In the genomic region with DNA sequence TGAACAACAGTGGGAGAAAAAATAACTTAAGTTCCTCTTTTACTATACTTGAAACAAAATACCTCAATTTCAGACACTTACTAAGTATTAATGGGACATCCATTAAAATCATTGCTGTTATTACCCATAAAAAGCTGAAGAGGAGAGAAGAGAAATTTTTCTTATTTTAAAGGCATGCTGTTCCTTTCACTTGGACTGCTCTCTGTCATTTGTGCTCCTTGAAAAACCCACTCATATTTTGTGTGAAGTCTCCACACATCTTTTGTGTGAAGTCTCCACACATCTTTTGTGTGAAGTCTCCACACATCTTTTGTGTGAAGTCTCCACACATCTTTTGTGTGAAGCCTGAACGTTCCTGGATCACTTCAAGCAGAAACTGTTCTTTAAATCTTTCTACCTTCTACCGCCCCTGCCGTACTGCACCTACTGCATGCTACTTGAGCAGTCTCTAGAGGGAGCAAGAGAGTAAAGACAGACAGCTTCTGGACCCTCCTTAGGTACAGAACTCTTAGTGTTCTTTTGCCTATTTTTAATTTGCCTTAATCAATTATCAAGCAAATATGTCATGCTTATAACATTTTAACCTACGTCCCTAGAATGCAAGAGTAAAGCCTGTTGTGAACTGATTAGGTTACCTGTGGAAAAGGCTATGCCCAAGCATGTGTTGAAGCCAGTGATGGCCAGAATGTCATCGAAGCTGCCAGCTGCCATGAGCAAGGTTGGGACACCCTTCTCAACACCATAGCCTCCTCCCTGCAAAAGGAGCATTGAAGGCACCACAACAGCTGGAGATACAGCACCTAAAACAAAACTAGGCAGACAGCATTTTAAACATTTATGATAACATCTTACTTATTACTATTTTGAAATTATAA, we compare ENCODE assay signal across 1 cellular context.
TF ChIP-seq lines count a peak whose summit lies in the region.

No MANE protein-coding gene starts in this region.

TF ChIP-seq in GM12878, 131 proteins besides CTCF, POLR2A, EP300 and RAD21:
- no peak for TF ChIP-seq FOXM1 (IDR thresholded peaks at IDR 0.05; ENCODE audit: low read depth, low read length)
- TF ChIP-seq JUND (IDR thresholded peaks at IDR 0.05; ENCODE audit: low read depth, low read length) = no peak
- TF ChIP-seq, protein P1, sequence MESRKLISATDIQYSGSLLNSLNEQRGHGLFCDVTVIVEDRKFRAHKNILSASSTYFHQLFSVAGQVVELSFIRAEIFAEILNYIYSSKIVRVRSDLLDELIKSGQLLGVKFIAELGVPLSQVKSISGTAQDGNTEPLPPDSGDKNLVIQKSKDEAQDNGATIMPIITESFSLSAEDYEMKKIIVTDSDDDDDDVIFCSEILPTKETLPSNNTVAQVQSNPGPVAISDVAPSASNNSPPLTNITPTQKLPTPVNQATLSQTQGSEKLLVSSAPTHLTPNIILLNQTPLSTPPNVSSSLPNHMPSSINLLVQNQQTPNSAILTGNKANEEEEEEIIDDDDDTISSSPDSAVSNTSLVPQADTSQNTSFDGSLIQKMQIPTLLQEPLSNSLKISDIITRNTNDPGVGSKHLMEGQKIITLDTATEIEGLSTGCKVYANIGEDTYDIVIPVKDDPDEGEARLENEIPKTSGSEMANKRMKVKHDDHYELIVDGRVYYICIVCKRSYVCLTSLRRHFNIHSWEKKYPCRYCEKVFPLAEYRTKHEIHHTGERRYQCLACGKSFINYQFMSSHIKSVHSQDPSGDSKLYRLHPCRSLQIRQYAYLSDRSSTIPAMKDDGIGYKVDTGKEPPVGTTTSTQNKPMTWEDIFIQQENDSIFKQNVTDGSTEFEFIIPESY (IDR thresholded peaks at IDR 0.05) = peak; percentile 48; the same call in 1 of the 2 replicates
- TF ChIP-seq HDGF (IDR thresholded peaks at IDR 0.05) = no peak
- TF ChIP-seq RAD51 (IDR thresholded peaks at IDR 0.05) = no peak
- TF ChIP-seq HCFC1 (IDR thresholded peaks at IDR 0.05; ENCODE audit: low read length) = no peak
- peak; percentile 81 for TF ChIP-seq SMC3 (IDR thresholded peaks at IDR 0.05; ENCODE audit: borderline replicate concordance, low read length)
- no peak for TF ChIP-seq BRCA1 (IDR thresholded peaks at IDR 0.05; ENCODE audit: low read depth, low read length)
- no peak for TF ChIP-seq DPF2 (IDR thresholded peaks at IDR 0.05)
- no peak for TF ChIP-seq ZBED1 (IDR thresholded peaks at IDR 0.05; ENCODE audit: borderline replicate concordance)
